Comparison of ENCODE assay signal across 20 cellular contexts in the genomic region with DNA sequence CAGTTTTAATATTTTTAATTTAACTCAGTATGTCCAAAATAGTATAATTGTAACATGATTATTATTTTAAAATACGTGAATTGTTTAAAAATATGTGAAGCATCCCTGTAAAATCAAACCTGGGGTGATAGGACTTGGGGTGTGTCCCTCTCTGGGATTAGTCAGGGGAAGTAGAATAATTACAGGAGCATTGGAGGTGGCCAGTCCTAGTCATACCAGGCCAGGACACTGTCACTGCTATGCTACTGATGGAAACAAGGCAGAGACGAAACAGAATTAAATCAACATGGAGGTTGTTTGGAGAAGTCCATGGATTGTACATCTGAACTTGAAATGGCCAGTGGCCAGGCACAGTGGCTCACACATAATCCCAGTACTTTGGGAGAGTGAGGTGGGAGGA. TPM values are rescaled to one million over a fixed set of nuclear protein-coding genes. Genes with fewer than 3 reads are reported as not detected.
DNase-seq lines count a peak whose midpoint lies in the region; ATAC-seq and TF ChIP-seq lines count a peak whose summit lies in the region.
"Had no signal": no experiment of that assay in that cellular context is flagged by ENCODE, and none has a peak within 500 bp of the region (broad histone marks: within the 10 kb centered on the region; RNA-seq: fewer than 3 reads in every experiment).

No MANE protein-coding gene starts in this region.

- H3K27ac ChIP-seq in RWPE1 (peak overlapping the region; percentile 43), gastrocnemius medialis (peak overlapping the region in 3 of 4 donors; percentile 86 to 89 (median 88))
- H3K27ac ChIP-seq: C4-2B, PC-9, SJSA1 had no signal

- H3K27me3 ChIP-seq in gastrocnemius medialis = no peaks in the 10 kb centered on the region
- H3K27me3 ChIP-seq: SJSA1 had no signal

- POLR2A ChIA-PET in activated CD4-positive, alpha-beta T cell treated with anti-CD3 and anti-CD28 coated beads, Interleukin-2, amount 10 ng/mL, durations not matched to agents 7 days and 5 days (lab: Charles Lee) = no interaction called here
- POLR2A ChIA-PET in RWPE1 (lab: Yijun Ruan, JAX; ENCODE audit: low non-redundant PET) = no interaction called here

- in situ Hi-C loops in gastrocnemius medialis (cut with MboI; ENCODE audit: low sequenced_read_pairs in 4 of 4) = no loop called here

- ATAC-seq in effector memory CD8-positive, alpha-beta T cell (replicated peaks) = no peak
- ATAC-seq in gastrocnemius medialis = no peak

- no peak for TF ChIP-seq CTCF in RWPE1 (conservative IDR thresholded peaks at IDR 0.05; ENCODE audit: low read depth)
- no peak for TF ChIP-seq CTCF in gastrocnemius medialis (IDR thresholded peaks at IDR 0.05 in 4 of 5, conservative IDR thresholded peaks at IDR 0.05 in 1 of 5)

- no peak overlapping the region for H3K4me3 Mint-ChIP-seq in activated CD4-positive, alpha-beta T cell treated with anti-CD3 and anti-CD28 coated beads, Interleukin-2, amount 10 ng/mL, durations not matched to agents 7 days and 5 days
- H3K4me3 Mint-ChIP-seq in effector memory CD8-positive, alpha-beta T cell = peak overlapping the region; percentile 27 to 41
- no peak overlapping the region for H3K4me3 Mint-ChIP-seq in T-helper 2 cell treated with Interferon-gamma antibody and Interleukin-4, amounts not matched to agents 5 μg/mL and 100 μg/mL, for 36 hours

- H3K9me3 Mint-ChIP-seq in activated CD4-positive, alpha-beta T cell treated with anti-CD3 and anti-CD28 coated beads, Interleukin-2, amount 10 ng/mL, durations not matched to agents 7 days and 5 days = no peaks in the 10 kb centered on the region
- no peaks in the 10 kb centered on the region for H3K9me3 Mint-ChIP-seq in effector memory CD8-positive, alpha-beta T cell
- no peaks in the 10 kb centered on the region for H3K9me3 Mint-ChIP-seq in T-helper 2 cell treated with Interferon-gamma antibody and Interleukin-4, amounts not matched to agents 5 μg/mL and 100 μg/mL, for 36 hours

- no peaks in the 10 kb centered on the region for H3K36me3 ChIP-seq in gastrocnemius medialis

- intact Hi-C loops in gastrocnemius medialis (cut with DNase I; ENCODE audit: low total_unique reads) = no loop called here

- no peaks in the 10 kb centered on the region for H3K9me3 ChIP-seq in gastrocnemius medialis
- H3K9me3 ChIP-seq: SJSA1 had no signal

- no peak for TF ChIP-seq POLR2A in gastrocnemius medialis (IDR thresholded peaks at IDR 0.05)

- peaks cover 56 to 63% of the 10 kb centered on the region in 2 donors for H3K4me1 ChIP-seq in gastrocnemius medialis

- CTCF ChIA-PET in activated CD4-positive, alpha-beta T cell treated with anti-CD3 and anti-CD28 coated beads, Interleukin-2, amount 10 ng/mL, durations not matched to agents 7 days and 5 days (lab: Charles Lee) = no interaction called here
- CTCF ChIA-PET in RWPE1 (lab: Yijun Ruan, JAX) = no interaction called here

- H3K36me3 Mint-ChIP-seq in activated CD4-positive, alpha-beta T cell treated with anti-CD3 and anti-CD28 coated beads, Interleukin-2, amount 10 ng/mL, durations not matched to agents 7 days and 5 days (ENCODE audit: low read depth) = peaks cover 15% of the 10 kb centered on the region
- peaks cover 40% of the 10 kb centered on the region for H3K36me3 Mint-ChIP-seq in effector memory CD8-positive, alpha-beta T cell (ENCODE audit: insufficient read depth)
- peaks cover 10% of the 10 kb centered on the region for H3K36me3 Mint-ChIP-seq in T-helper 2 cell treated with Interferon-gamma antibody and Interleukin-4, amounts not matched to agents 5 μg/mL and 100 μg/mL, for 36 hours (ENCODE audit: low read depth)

- no peaks in the 10 kb centered on the region for H3K27me3 Mint-ChIP-seq in activated CD4-positive, alpha-beta T cell treated with anti-CD3 and anti-CD28 coated beads, Interleukin-2, amount 10 ng/mL, durations not matched to agents 7 days and 5 days
- H3K27me3 Mint-ChIP-seq in effector memory CD8-positive, alpha-beta T cell = no peaks in the 10 kb centered on the region
- no peaks in the 10 kb centered on the region for H3K27me3 Mint-ChIP-seq in T-helper 2 cell treated with Interferon-gamma antibody and Interleukin-4, amounts not matched to agents 5 μg/mL and 100 μg/mL, for 36 hours (ENCODE audit: low read depth)

- no peak overlapping the region for H3K4me3 ChIP-seq in gastrocnemius medialis
- H3K4me3 ChIP-seq: PC-9, SJSA1, smooth muscle cell had no signal

- no peak for DNase-seq in activated CD4-positive, alpha-beta T cell treated with anti-CD3 and anti-CD28 coated beads, Interleukin-2, amount 10 ng/mL, durations not matched to agents 7 days and 5 days
- DNase-seq in activated CD4-positive, alpha-beta T cell treated with anti-CD3 and anti-CD28 coated beads, Interleukin-2, amount 50 U/mL, for 4 hours = no peak
- no peak for DNase-seq in RWPE1 (ENCODE audit: low spot score)
- no peak for DNase-seq in effector memory CD8-positive, alpha-beta T cell
- no peak for DNase-seq in gastrocnemius medialis
- no peak for DNase-seq in T-helper 2 cell treated with Interferon-gamma antibody and Interleukin-4, amounts not matched to agents 5 μg/mL and 100 μg/mL, for 36 hours (ENCODE audit: low spot score)
- no peak for DNase-seq in Kasumi-1 (lab: John Stamatoyannopoulos, UW)
- no peak for DNase-seq in T-helper 2 cell
- DNase-seq: activated CD8-positive, alpha-beta memory T cell treated with anti-CD3 and anti-CD28 coated beads for 24 hours; DMS153; effector CD4-positive, alpha-beta T cell; NCI-H69; PC-9 had no signal

- H3K27ac Mint-ChIP-seq in activated CD4-positive, alpha-beta T cell treated with anti-CD3 and anti-CD28 coated beads, Interleukin-2, amount 10 ng/mL, durations not matched to agents 7 days and 5 days = peak overlapping the region; percentile 73
- peak overlapping the region; percentile 41 to 74 for H3K27ac Mint-ChIP-seq in effector memory CD8-positive, alpha-beta T cell
- H3K27ac Mint-ChIP-seq in T-helper 2 cell treated with Interferon-gamma antibody and Interleukin-4, amounts not matched to agents 5 μg/mL and 100 μg/mL, for 36 hours = no peak overlapping the region

- peaks cover 48% of the 10 kb centered on the region for H3K4me1 Mint-ChIP-seq in activated CD4-positive, alpha-beta T cell treated with anti-CD3 and anti-CD28 coated beads, Interleukin-2, amount 10 ng/mL, durations not matched to agents 7 days and 5 days
- H3K4me1 Mint-ChIP-seq in effector memory CD8-positive, alpha-beta T cell (ENCODE audit: low read depth in 2 of 2) = peaks cover 56 to 57% of the 10 kb centered on the region in 2 donors
- peaks cover 39% of the 10 kb centered on the region for H3K4me1 Mint-ChIP-seq in T-helper 2 cell treated with Interferon-gamma antibody and Interleukin-4, amounts not matched to agents 5 μg/mL and 100 μg/mL, for 36 hours (ENCODE audit: low read depth)

RNA-seq across cellular contexts. Expression of a gene that starts 16.9 kb away (rescaled TPM):
- total RNA-seq in activated CD4-positive, alpha-beta T cell treated with anti-CD3 and anti-CD28 coated beads, Interleukin-2, amount 10 ng/mL, durations not matched to agents 7 days and 5 days = 100 to 1,000 TPM; 156 to 177 TPM
- 100 to 1,000 TPM in 1 of 4 donors, 10 to 100 TPM in 3; 44.1 to 102 (median 83.1) TPM for total RNA-seq in gastrocnemius medialis

RNA-seq across cellular contexts. Expression of a gene that starts 31.6 kb away (rescaled TPM):
- total RNA-seq in activated CD4-positive, alpha-beta T cell treated with anti-CD3 and anti-CD28 coated beads, Interleukin-2, amount 10 ng/mL, durations not matched to agents 7 days and 5 days = 10 to 100 TPM; 15.5 to 19.3 TPM
- 10 to 100 TPM; 23.1 to 32.4 (median 27.2) TPM for total RNA-seq in gastrocnemius medialis

RNA-seq across cellular contexts. Expression of a gene that starts 53.3 kb away (rescaled TPM):
- not detected for total RNA-seq in activated CD4-positive, alpha-beta T cell treated with anti-CD3 and anti-CD28 coated beads, Interleukin-2, amount 10 ng/mL, durations not matched to agents 7 days and 5 days
- total RNA-seq in gastrocnemius medialis = not detected
- total RNA-seq: A673, lower leg skin, myocyte, PC-9, pulmonary artery endothelial cell, SJSA1, smooth muscle cell had no signal

RNA-seq across cellular contexts. Expression of a gene that starts 56.6 kb away (rescaled TPM):
- total RNA-seq in activated CD4-positive, alpha-beta T cell treated with anti-CD3 and anti-CD28 coated beads, Interleukin-2, amount 10 ng/mL, durations not matched to agents 7 days and 5 days = 100 to 1,000 TPM; 107 to 115 TPM
- total RNA-seq in gastrocnemius medialis = 10 to 100 TPM in 2 of 4 donors, 1 to 10 TPM in 2; 8.9 to 12.6 (median 10.4) TPM

Comparison
In these comparisons a context has a peak if more than half of its experiments do, and no peak if none do; other contexts are left out.
1. H3K4me3 Mint-ChIP-seq: peak in effector memory CD8-positive, alpha-beta T cell (2 of 2); none in activated CD4-positive, alpha-beta T cell treated with anti-CD3 and anti-CD28 coated beads, Interleukin-2, amount 10 ng/mL, durations not matched to agents 7 days and 5 days (single experiment) and T-helper 2 cell treated with Interferon-gamma antibody and Interleukin-4, amounts not matched to agents 5 μg/mL and 100 μg/mL, for 36 hours (single experiment).